ENCODE assay signal across 14 cellular contexts in genomic region chr4:7161721-7162214, GRCh38. TPM values are rescaled to one million over a fixed set of nuclear protein-coding genes. Genes with fewer than 3 reads are reported as not detected.
A peak's percentile ranks its signal among the peaks of the same experiment; 100 is the strongest.
DNase-seq lines count a peak whose midpoint lies in the region; ATAC-seq and TF ChIP-seq lines count a peak whose summit lies in the region.
"Had no signal": no experiment of that assay in that cellular context is flagged by ENCODE, and none has a peak within 500 bp of the region (broad histone marks: within the 10 kb centered on the region; RNA-seq: fewer than 3 reads in every experiment).

No MANE protein-coding gene starts in this region.

- H3K9ac ChIP-seq in H9 (ENCODE audit: extremely low read depth, insufficient read length, low read length): no peak overlapping the region

- no CpG with 5 or more reads among the region's 6 CpGs for WGBS in H9 (ENCODE audit: extremely low coverage, insufficient read length, low lambda C conversion rate)

- H3K4me3 ChIP-seq in astrocyte of the spinal cord (ENCODE audit: low read depth, low read length): no peak overlapping the region
- H3K4me3 ChIP-seq: SJSA1 had no signal

- no peak overlapping the region for H4K8ac ChIP-seq in H9 (replicated peaks; ENCODE audit: insufficient read length, low read depth, low read length)

- H2AFZ ChIP-seq in H9 (ENCODE audit: low read length): no peak overlapping the region

- no peaks in the 10 kb centered on the region for H3K23me2 ChIP-seq in H9 (ENCODE audit: insufficient read length, low read depth, low read length, poor library complexity, severe bottlenecking)

- H3K27ac ChIP-seq in H9 (ENCODE audit: insufficient read length, low read depth, low read length): no peak overlapping the region
- H3K27ac ChIP-seq: foreskin keratinocyte, SJSA1, VCaP had no signal

- peaks cover 0 to 17% of the 10 kb centered on the region in 2 experiments; a peak in 2 of 4 replicates for H3K4me1 Mint-ChIP-seq in H9
- H3K4me1 Mint-ChIP-seq: CD4-positive, alpha-beta memory T cell had no signal

- H3K79me2 ChIP-seq in H9 (ENCODE audit: insufficient read depth, low read length): no peaks in the 10 kb centered on the region

- H4K91ac ChIP-seq in H9 (ENCODE audit: insufficient read length, low read depth, low read length): no peak overlapping the region

- H3K27ac Mint-ChIP-seq in H9: no peak overlapping the region; a peak in 1 of 7 replicates
- H3K27ac Mint-ChIP-seq: CD4-positive, alpha-beta memory T cell; stimulated activated naive CD8-positive, alpha-beta T cell treated with anti-CD3 and anti-CD28 coated beads, Interleukin-15, Interleukin-2, amounts not matched to agents 100 ng/mL and 50 ng/mL, for 24 hours had no signal

- no peak overlapping the region for H2AK5ac ChIP-seq in H9 (ENCODE audit: insufficient read length, low read length)

- no peaks in the 10 kb centered on the region for H3K27me3 ChIP-seq in H9 (ENCODE audit: insufficient read depth, low read length)
- H3K27me3 ChIP-seq: SJSA1 had no signal

- H3T11ph ChIP-seq in H9 (ENCODE audit: low read length): no peak overlapping the region

- no peak overlapping the region for H2BK5ac ChIP-seq in H9 (ENCODE audit: insufficient read length, low read length)

- no peaks in the 10 kb centered on the region for H4K20me1 ChIP-seq in H9 (ENCODE audit: control insufficient read depth, insufficient read depth, insufficient read length)

- no peak overlapping the region for H2BK120ac ChIP-seq in H9 (ENCODE audit: low read depth, low read length, poor library complexity, severe bottlenecking)

- H3K14ac ChIP-seq in H9 (ENCODE audit: insufficient read depth, low read length): no peak overlapping the region

- no peak overlapping the region for H3K23ac ChIP-seq in H9 (ENCODE audit: insufficient read length, low read depth, low read length)

- no peaks in the 10 kb centered on the region for H3K9me3 Mint-ChIP-seq in H9
- H3K9me3 Mint-ChIP-seq: activated naive CD4-positive, alpha-beta T cell treated with anti-CD3 and anti-CD28 coated beads, Interleukin-2, amount 50 U/mL, for 72 hours; stimulated activated naive CD8-positive, alpha-beta T cell treated with anti-CD3 and anti-CD28 coated beads, Interleukin-15, Interleukin-2, amounts not matched to agents 100 ng/mL and 50 ng/mL, for 24 hours had no signal

- no peaks in the 10 kb centered on the region for H3K9me3 ChIP-seq in H9 (ENCODE audit: control insufficient read depth, low read depth, low read length)
- H3K9me3 ChIP-seq: SJSA1 had no signal

- no peaks in the 10 kb centered on the region for H3K79me1 ChIP-seq in H9 (ENCODE audit: insufficient read depth, low read depth, low read length, poor library complexity, severe bottlenecking)

- H3K18ac ChIP-seq in H9 (ENCODE audit: insufficient read length, low read depth, low read length): no peak overlapping the region

- DNase-seq in H9: peak; percentile 19
- peak; percentile 18 for DNase-seq in astrocyte of the spinal cord (ENCODE audit: low read depth, low spot score)
- peak; percentile 43 for DNase-seq in left kidney (ENCODE audit: low read depth, low spot score)
- peak; percentile 10 for DNase-seq in smooth muscle cell of the brain vasculature (ENCODE audit: low read depth, low spot score)
- DNase-seq in DMS 273 treated with DMSO at 0.1 percent for 48 hours (lab: John Stamatoyannopoulos, UW): no peak
- no peak for DNase-seq in NCI-H146 treated with DMSO at 0.1 percent for 48 hours (lab: John Stamatoyannopoulos, UW; ENCODE audit: unreplicated experiment)
- DNase-seq: CD4-positive, alpha-beta memory T cell; foreskin keratinocyte had no signal

- H4K5ac ChIP-seq in H9 (ENCODE audit: insufficient read length, low read depth, low read length): no peak overlapping the region

- no peak overlapping the region for H3K4me3 Mint-ChIP-seq in H9
- H3K4me3 Mint-ChIP-seq: CD4-positive, alpha-beta memory T cell; stimulated activated naive CD8-positive, alpha-beta T cell treated with anti-CD3 and anti-CD28 coated beads, Interleukin-15, Interleukin-2, amounts not matched to agents 100 ng/mL and 50 ng/mL, for 24 hours had no signal

- TF ChIP-seq CTCF in H9 (conservative IDR thresholded peaks at IDR 0.05): no peak
- TF ChIP-seq CTCF in astrocyte of the spinal cord (IDR thresholded peaks at IDR 0.05; ENCODE audit: low read depth, low read length): no peak

- no peak overlapping the region for H2BK20ac ChIP-seq in H9 (ENCODE audit: low read depth, low read length, poor library complexity, severe bottlenecking)

- ATAC-seq in HG03135 (IDR thresholded peaks at IDR 0.05; ENCODE audit: unreplicated experiment): no peak
- ATAC-seq in GM19035 (IDR thresholded peaks at IDR 0.05; ENCODE audit: unreplicated experiment): no peak
- ATAC-seq: activated naive CD4-positive, alpha-beta T cell treated with anti-CD3 and anti-CD28 coated beads, Interleukin-2, amount 50 U/mL, for 72 hours; foreskin keratinocyte had no signal

- no peak overlapping the region for H2BK12ac ChIP-seq in H9 (ENCODE audit: insufficient read length, low read depth, low read length)

- in situ Hi-C loops in astrocyte of the spinal cord (cut with HindIII; ENCODE audit: low sequenced_read_pairs): no loop called here

- H3K27me3 Mint-ChIP-seq in H9 (ENCODE audit: low read depth): peaks cover 3% of the 10 kb centered on the region

- no peak overlapping the region for H2BK15ac ChIP-seq in H9 (ENCODE audit: low read depth, low read length)

- H3K4ac ChIP-seq in H9 (ENCODE audit: low read depth, low read length): no peak overlapping the region

- H3K4me2 ChIP-seq in H9 (ENCODE audit: insufficient read depth, insufficient read length, low read length): no peak overlapping the region

- H3K36me3 Mint-ChIP-seq in H9 (ENCODE audit: insufficient read depth in 1 of 3, low read depth in 3 of 3): no peaks in the 10 kb centered on the region
- H3K36me3 Mint-ChIP-seq: activated naive CD4-positive, alpha-beta T cell treated with anti-CD3 and anti-CD28 coated beads, Interleukin-2, amount 50 U/mL, for 72 hours; CD4-positive, alpha-beta memory T cell had no signal

- no peaks in the 10 kb centered on the region for H3K4me1 ChIP-seq in H9 (ENCODE audit: insufficient read depth, low read length)
- H3K4me1 ChIP-seq: foreskin keratinocyte, SJSA1 had no signal

- H3K56ac ChIP-seq in H9 (ENCODE audit: insufficient read length, low read depth, low read length): no peak overlapping the region

RNA-seq across cellular contexts. Expression of gene SORCS2, which starts 30.6 kb away (rescaled TPM):
- total RNA-seq in H9 (2021): 0.57 and 0.72 TPM in 2 replicates
- total RNA-seq: CD4-positive, alpha-beta memory T cell had no signal

Comparison
In these comparisons a context has a peak if more than half of its experiments do, and no peak if none do; other contexts are left out.
1. DNase-seq: peak in H9 (single experiment), astrocyte of the spinal cord (single experiment), left kidney (single experiment) and smooth muscle cell of the brain vasculature (single experiment); none in DMS 273 treated with DMSO at 0.1 percent for 48 hours (single experiment) and NCI-H146 treated with DMSO at 0.1 percent for 48 hours (single experiment).